In genomic region chr11:93807980-93808379, GRCh38 we compare ENCODE assay signal across 31 cellular contexts. TPM values are rescaled to one million over a fixed set of nuclear protein-coding genes. Genes with fewer than 3 reads are reported as not detected.
"Had no signal": no experiment of that assay in that cellular context is flagged by ENCODE, and none has a peak within 500 bp of the region (broad histone marks: within the 10 kb centered on the region; RNA-seq: fewer than 3 reads in every experiment).

No MANE protein-coding gene starts in this region.

- ATAC-seq: effector memory CD8-positive, alpha-beta T cell; esophagus mucosa; gastrocnemius medialis; heart right ventricle; left cardiac atrium; left lung; left ventricle myocardium superior; lower lobe of right lung had no signal

- H3K9me3 ChIP-seq: colonic mucosa, esophagus squamous epithelium, gastrocnemius medialis, heart right ventricle, left lung, lower lobe of right lung had no signal

- H3K27me3 Mint-ChIP-seq: dendritic cell treated with granulocyte-macrophage colony-stimulating factor and Interleukin-4, amounts not matched to agents 40 ng/mL and 50 ng/mL, for 4 days; effector memory CD8-positive, alpha-beta T cell had no signal

- H3K4me3 ChIP-seq: colonic mucosa, esophagus squamous epithelium, gastrocnemius medialis, heart right ventricle, left lung, lower lobe of right lung had no signal

- H3K27ac Mint-ChIP-seq: dendritic cell treated with granulocyte-macrophage colony-stimulating factor and Interleukin-4, amounts not matched to agents 40 ng/mL and 50 ng/mL, for 4 days; endodermal cell; mesothelial cell of epicardium had no signal

- H3K4me1 ChIP-seq: colonic mucosa, esophagus squamous epithelium, gastrocnemius medialis, heart right ventricle, left lung, lower lobe of right lung had no signal

- H3K9me3 Mint-ChIP-seq: dendritic cell treated with granulocyte-macrophage colony-stimulating factor and Interleukin-4, amounts not matched to agents 40 ng/mL and 50 ng/mL, for 4 days; effector memory CD8-positive, alpha-beta T cell; endodermal cell; mesothelial cell of epicardium had no signal

- H3K27me3 ChIP-seq: colonic mucosa, esophagus squamous epithelium, gastrocnemius medialis, heart right ventricle, left lung had no signal

- H3K4me3 Mint-ChIP-seq: dendritic cell treated with granulocyte-macrophage colony-stimulating factor and Interleukin-4, amounts not matched to agents 40 ng/mL and 50 ng/mL, for 4 days; effector memory CD8-positive, alpha-beta T cell; endodermal cell; mesothelial cell of epicardium had no signal

- DNase-seq: colonic mucosa; cortex of kidney; effector CD8-positive, alpha-beta T cell; effector memory CD8-positive, alpha-beta T cell; endodermal cell; erythroblast; esophagus squamous epithelium; foreskin fibroblast; foreskin melanocyte; gastrocnemius medialis; glutamatergic neuron; head of caudate nucleus; heart right ventricle; hippocampal formation; left cardiac atrium; left lung; left ventricle myocardium superior; lower lobe of right lung; mesenchymal stem cell had no signal

- H3K4me1 Mint-ChIP-seq: mesothelial cell of epicardium had no signal

- H3K27ac ChIP-seq: colonic mucosa, epithelial cell of prostate, esophagus squamous epithelium, gastrocnemius medialis, heart right ventricle, left lung, lower lobe of right lung had no signal

- FAIRE-seq: endometrium, islet of Langerhans, keratinocyte had no signal

RNA-seq across cellular contexts. Expression of gene VSTM5, which starts 42.4 kb away (rescaled TPM):
- total RNA-seq: chondrocyte, gastrocnemius medialis, glomerular endothelial cell, left ventricle myocardium superior, lower lobe of right lung, lung microvascular endothelial cell, mesenteric fat pad, mesothelial cell of epicardium, mononuclear cell had no signal
